In genomic region chr9:130144703-130145102, GRCh38 we compare ENCODE assay signal across 23 cellular contexts. TPM values are rescaled to one million over a fixed set of nuclear protein-coding genes. Genes with fewer than 3 reads are reported as not detected.
DNase-seq lines count a peak whose midpoint lies in the region; ATAC-seq and TF ChIP-seq lines count a peak whose summit lies in the region.
"Had no signal": no experiment of that assay in that cellular context is flagged by ENCODE, and none has a peak within 500 bp of the region (broad histone marks: within the 10 kb centered on the region; RNA-seq: fewer than 3 reads in every experiment).

No MANE protein-coding gene starts in this region.

- no peak for TF ChIP-seq CTCF in liver (IDR thresholded peaks at IDR 0.05; ENCODE audit: low read depth, low read length, missing input control)

- peaks cover 6% of the 10 kb centered on the region for H3K27me3 Mint-ChIP-seq in activated naive CD8-positive, alpha-beta T cell
- H3K27me3 Mint-ChIP-seq in activated naive CD8-positive, alpha-beta T cell treated with anti-CD3 and anti-CD28 coated beads for 36 hours: peaks cover 39% of the 10 kb centered on the region
- H3K27me3 Mint-ChIP-seq in activated T-helper 17 cell treated with anti-CD3 and anti-CD28 coated beads, Interleukin-2, amount 50 U/mL, for 72 hours: peaks cover 16% of the 10 kb centered on the region
- peaks cover 56% of the 10 kb centered on the region for H3K27me3 Mint-ChIP-seq in stimulated activated memory B cell treated with anti-CD40 and anti-IgM and Interleukin-4, amounts not matched to agents 10 μg/mL and 1 μg/mL and 100 μg/mL, for 72 hours

- H3K36me3 Mint-ChIP-seq in activated naive CD8-positive, alpha-beta T cell: no peaks in the 10 kb centered on the region
- no peaks in the 10 kb centered on the region for H3K36me3 Mint-ChIP-seq in activated naive CD8-positive, alpha-beta T cell treated with anti-CD3 and anti-CD28 coated beads for 36 hours
- no peaks in the 10 kb centered on the region for H3K36me3 Mint-ChIP-seq in activated T-helper 17 cell treated with anti-CD3 and anti-CD28 coated beads, Interleukin-2, amount 50 U/mL, for 72 hours (ENCODE audit: low read depth)
- no peaks in the 10 kb centered on the region for H3K36me3 Mint-ChIP-seq in stimulated activated memory B cell treated with anti-CD40 and anti-IgM and Interleukin-4, amounts not matched to agents 10 μg/mL and 1 μg/mL and 100 μg/mL, for 72 hours
- H3K36me3 Mint-ChIP-seq: IgD-negative memory B cell; naive thymus-derived CD8-positive, alpha-beta T cell had no signal

- TF ChIP-seq RAD21 in liver (IDR thresholded peaks at IDR 0.05): peak; percentile 26 to 34

- ATAC-seq in activated T-helper 17 cell treated with anti-CD3 and anti-CD28 coated beads, Interleukin-2, amount 50 U/mL, for 72 hours (replicated peaks): no peak
- no peak for ATAC-seq in stimulated activated memory B cell treated with anti-CD40 and anti-IgM and Interleukin-4, amounts not matched to agents 10 μg/mL and 1 μg/mL and 100 μg/mL, for 72 hours

- H3K9me3 ChIP-seq in liver (ENCODE audit: control insufficient read depth in 4 of 4, low read length in 3 of 4): no peaks in the 10 kb centered on the region
- H3K9me3 ChIP-seq: MG63, spleen had no signal

- no peak for TF ChIP-seq POLR2A in erythroblast (IDR thresholded peaks at IDR 0.05; ENCODE audit: low read length)

- H3K27me3 ChIP-seq in liver (ENCODE audit: control insufficient read depth in 4 of 4, insufficient read depth in 4 of 4, low read length in 3 of 4): no peaks in the 10 kb centered on the region

- H3K4me1 ChIP-seq in liver (ENCODE audit: control insufficient read depth in 4 of 4, insufficient read depth in 4 of 4, low read length in 3 of 4): peaks cover 2 to 11% (median 8%) of the 10 kb centered on the region in 4 donors

- peaks cover 36% of the 10 kb centered on the region for H3K4me1 Mint-ChIP-seq in activated naive CD8-positive, alpha-beta T cell (ENCODE audit: low read depth)
- H3K4me1 Mint-ChIP-seq in activated naive CD8-positive, alpha-beta T cell treated with anti-CD3 and anti-CD28 coated beads for 36 hours: peaks cover 39% of the 10 kb centered on the region
- H3K4me1 Mint-ChIP-seq in activated T-helper 17 cell treated with anti-CD3 and anti-CD28 coated beads, Interleukin-2, amount 50 U/mL, for 72 hours: peaks cover 9% of the 10 kb centered on the region
- peaks cover 33% of the 10 kb centered on the region for H3K4me1 Mint-ChIP-seq in stimulated activated memory B cell treated with anti-CD40 and anti-IgM and Interleukin-4, amounts not matched to agents 10 μg/mL and 1 μg/mL and 100 μg/mL, for 72 hours

- H3K9me3 Mint-ChIP-seq in activated naive CD8-positive, alpha-beta T cell (ENCODE audit: low read depth): no peaks in the 10 kb centered on the region
- no peaks in the 10 kb centered on the region for H3K9me3 Mint-ChIP-seq in activated naive CD8-positive, alpha-beta T cell treated with anti-CD3 and anti-CD28 coated beads for 36 hours
- no peaks in the 10 kb centered on the region for H3K9me3 Mint-ChIP-seq in activated T-helper 17 cell treated with anti-CD3 and anti-CD28 coated beads, Interleukin-2, amount 50 U/mL, for 72 hours
- no peaks in the 10 kb centered on the region for H3K9me3 Mint-ChIP-seq in stimulated activated memory B cell treated with anti-CD40 and anti-IgM and Interleukin-4, amounts not matched to agents 10 μg/mL and 1 μg/mL and 100 μg/mL, for 72 hours
- H3K9me3 Mint-ChIP-seq: activated T-helper 2 cell treated with anti-CD3 and anti-CD28 coated beads, Interferon-gamma antibody, Interleukin-2, Interleukin-4, amounts not matched to agents 10 μg/mL and 5 μg/mL and 100 μg/mL, durations not matched to agents 14 hours and 24 hours and 36 hours; CD4-positive, alpha-beta T cell; IgD-negative memory B cell; naive thymus-derived CD8-positive, alpha-beta T cell had no signal

- no peak for DNase-seq in activated naive CD8-positive, alpha-beta T cell treated with anti-CD3 and anti-CD28 coated beads for 36 hours
- DNase-seq in stimulated activated naive CD4-positive, alpha-beta T cell treated with Interleukin-2 at 50 U/mL for 16 hours (lab: John Stamatoyannopoulos, UW): no peak
- DNase-seq in dermis blood vessel endothelial cell: no peak
- no peak for DNase-seq in erythroblast (lab: John Stamatoyannopoulos, UW)
- DNase-seq: activated CD4-positive, CD25-positive, alpha-beta regulatory T cell; CD4-positive, alpha-beta T cell; dorsolateral prefrontal cortex; foreskin melanocyte; naive thymus-derived CD8-positive, alpha-beta T cell; NCI-H1436 treated with DMSO at 0.1 percent for 48 hours; NCI-H446 treated with DMSO at 0.1 percent for 48 hours; spleen; T-helper 9 cell had no signal

- no peak overlapping the region for H3K4me3 Mint-ChIP-seq in activated naive CD8-positive, alpha-beta T cell
- no peak overlapping the region for H3K4me3 Mint-ChIP-seq in activated naive CD8-positive, alpha-beta T cell treated with anti-CD3 and anti-CD28 coated beads for 36 hours
- H3K4me3 Mint-ChIP-seq in activated T-helper 17 cell treated with anti-CD3 and anti-CD28 coated beads, Interleukin-2, amount 50 U/mL, for 72 hours: peak overlapping the region; percentile 10
- H3K4me3 Mint-ChIP-seq in stimulated activated memory B cell treated with anti-CD40 and anti-IgM and Interleukin-4, amounts not matched to agents 10 μg/mL and 1 μg/mL and 100 μg/mL, for 72 hours: no peak overlapping the region
- H3K4me3 Mint-ChIP-seq: CD4-positive, alpha-beta T cell had no signal

- no peak overlapping the region for H3K27ac ChIP-seq in liver (ENCODE audit: low read depth in 1 of 2, low read length in 2 of 2)
- H3K27ac ChIP-seq: epithelial cell of prostate, HL-60, spleen had no signal

- H3K27ac Mint-ChIP-seq in activated naive CD8-positive, alpha-beta T cell: peak overlapping the region; percentile 22
- H3K27ac Mint-ChIP-seq in activated naive CD8-positive, alpha-beta T cell treated with anti-CD3 and anti-CD28 coated beads for 36 hours: no peak overlapping the region
- no peak overlapping the region for H3K27ac Mint-ChIP-seq in activated T-helper 17 cell treated with anti-CD3 and anti-CD28 coated beads, Interleukin-2, amount 50 U/mL, for 72 hours
- H3K27ac Mint-ChIP-seq in stimulated activated memory B cell treated with anti-CD40 and anti-IgM and Interleukin-4, amounts not matched to agents 10 μg/mL and 1 μg/mL and 100 μg/mL, for 72 hours: peak overlapping the region; percentile 21
- H3K27ac Mint-ChIP-seq: activated T-helper 2 cell treated with anti-CD3 and anti-CD28 coated beads, Interferon-gamma antibody, Interleukin-2, Interleukin-4, amounts not matched to agents 10 μg/mL and 5 μg/mL and 100 μg/mL, durations not matched to agents 14 hours and 24 hours and 36 hours; CD4-positive, alpha-beta T cell had no signal

- H3K9ac ChIP-seq in liver (ENCODE audit: low read depth in 1 of 2, low read length in 2 of 2): no peak overlapping the region

- H3K36me3 ChIP-seq in liver (ENCODE audit: control insufficient read depth in 4 of 4, insufficient read depth in 3 of 4, low read depth in 1 of 4, low read length in 3 of 4): no peaks in the 10 kb centered on the region
- H3K36me3 ChIP-seq: MG63, spleen had no signal

- WGBS in liver: 27% methylated on average over 5 of the region's 5 CpGs

- no peak overlapping the region for H3K4me3 ChIP-seq in liver (ENCODE audit: low read depth in 1 of 3, low read length in 3 of 3)
- H3K4me3 ChIP-seq: MG63, spleen had no signal

TF ChIP-seq in liver, 16 proteins besides CTCF, POLR2A, EP300 and RAD21:
- peak; percentile 21 to 48 for TF ChIP-seq RXRA (IDR thresholded peaks at IDR 0.05)
- TF ChIP-seq SP1 (IDR thresholded peaks at IDR 0.05): peak; percentile 22
- peak; percentile 46 for TF ChIP-seq MAX (IDR thresholded peaks at IDR 0.05)
- TF ChIP-seq HNF4A (conservative IDR thresholded peaks at IDR 0.05): peak; percentile 70 to 75
- TF ChIP-seq JUND (IDR thresholded peaks at IDR 0.05): peak in 1 of 2 donors; percentile 42
- no peak for TF ChIP-seq TAF1 (conservative IDR thresholded peaks at IDR 0.05)
- no peak for TF ChIP-seq GABPA (IDR thresholded peaks at IDR 0.05 in 1 of 2, conservative IDR thresholded peaks at IDR 0.05 in 1 of 2)
- TF ChIP-seq YY1 (IDR thresholded peaks at IDR 0.05): peak; percentile 11

RNA-seq across cellular contexts. Expression of gene NCS1, which starts 27.5 kb away (rescaled TPM):
- 10 to 100 TPM; 10.5 to 11.9 TPM for total RNA-seq in activated naive CD8-positive, alpha-beta T cell treated with anti-CD3 and anti-CD28 coated beads for 36 hours
- 10 to 100 TPM; 14.0 to 30.4 TPM for total RNA-seq in activated T-helper 17 cell treated with anti-CD3 and anti-CD28 coated beads, Interleukin-2, amount 50 U/mL, for 72 hours
- total RNA-seq in liver: 1 to 10 TPM in 1 of 2 donors, under 1 TPM in 1; 0.84 to 2.5 TPM
- polyA plus RNA-seq in liver: 1 to 10 TPM in 1 of 2 donors, under 1 TPM in 1; 0.35 to 1.5 TPM
- 8.2 and 12.3 TPM in 2 replicates for total RNA-seq in dermis blood vessel endothelial cell
- total RNA-seq: naive thymus-derived CD8-positive, alpha-beta T cell; OCI-LY7 had no signal
- polyA plus RNA-seq: IgD-negative memory B cell had no signal

Comparison
In these comparisons a context has a peak if more than half of its experiments do, and no peak if none do; other contexts are left out.
1. H3K27ac Mint-ChIP-seq: peak in activated naive CD8-positive, alpha-beta T cell (single experiment) and stimulated activated memory B cell treated with anti-CD40 and anti-IgM and Interleukin-4, amounts not matched to agents 10 μg/mL and 1 μg/mL and 100 μg/mL, for 72 hours (single experiment); none in activated naive CD8-positive, alpha-beta T cell treated with anti-CD3 and anti-CD28 coated beads for 36 hours (single experiment) and activated T-helper 17 cell treated with anti-CD3 and anti-CD28 coated beads, Interleukin-2, amount 50 U/mL, for 72 hours (single experiment).